In the genomic region with DNA sequence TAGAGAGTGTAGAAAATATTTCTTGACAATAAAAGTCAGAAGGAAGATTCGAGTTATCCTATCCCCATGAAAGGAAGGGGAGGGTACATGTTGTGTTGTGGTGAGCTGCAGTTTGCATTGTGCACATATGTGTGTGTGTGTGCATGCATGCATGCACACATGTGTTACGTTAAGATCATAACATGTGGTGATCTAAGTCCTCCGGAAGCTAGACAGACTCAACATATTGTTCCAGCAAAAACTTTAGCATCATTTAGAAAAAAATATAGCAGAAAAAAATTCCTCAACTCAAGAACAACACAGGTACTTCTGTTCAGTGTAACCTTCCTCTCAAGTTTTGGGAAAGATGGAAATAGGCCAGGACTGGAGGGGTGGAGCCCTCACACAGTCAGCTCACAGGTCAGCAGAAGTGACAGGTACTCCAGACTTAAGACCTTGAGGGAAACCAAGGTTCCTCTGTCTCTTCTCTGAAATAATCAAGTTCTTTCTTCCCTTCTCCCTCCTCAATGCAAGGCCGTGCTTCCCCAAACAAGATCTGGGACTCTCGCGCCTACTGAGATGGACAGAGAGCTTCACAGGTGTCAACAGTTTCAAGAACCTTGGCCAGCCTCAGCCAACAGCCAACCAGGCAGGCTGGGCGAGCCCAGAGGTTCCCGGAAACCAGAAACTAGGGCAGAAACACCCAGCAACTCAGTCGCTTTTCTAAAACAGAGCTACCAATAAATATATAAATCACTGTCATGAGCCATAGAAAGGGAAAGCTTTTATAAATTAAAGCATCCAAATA, we compare ENCODE assay signal across 11 cellular contexts.
DNase-seq lines count a peak whose midpoint lies in the region; ATAC-seq and TF ChIP-seq lines count a peak whose summit lies in the region.
"Had no signal": no experiment of that assay in that cellular context is flagged by ENCODE, and none has a peak within 500 bp of the region (broad histone marks: within the 10 kb centered on the region; RNA-seq: fewer than 3 reads in every experiment).

No MANE protein-coding gene starts in this region.

- peak overlapping the region; percentile 89 for H3K27ac Mint-ChIP-seq in activated CD4-positive, alpha-beta memory T cell treated with anti-CD3 and anti-CD28 coated beads, Interleukin-2, amount 10 ng/mL, durations not matched to agents 7 days and 5 days

- intact Hi-C loops in spleen (cut with DNase I; ENCODE audit: low total_unique reads), result no loop called here

- CTCF ChIA-PET in activated CD4-positive, alpha-beta memory T cell treated with anti-CD3 and anti-CD28 coated beads, Interleukin-2, amount 10 ng/mL, durations not matched to agents 7 days and 5 days (lab: Charles Lee), result interaction anchor here (0.7 to 1.9 kb wide), 6 partner anchors 10 to 268 kb away, joined by 3 to 7 read pairs (median 4); a partner anchor contains a TSS

- no peaks in the 10 kb centered on the region for H3K27me3 Mint-ChIP-seq in activated CD4-positive, alpha-beta memory T cell treated with anti-CD3 and anti-CD28 coated beads, Interleukin-2, amount 10 ng/mL, durations not matched to agents 7 days and 5 days

- H3K4me1 Mint-ChIP-seq in activated CD4-positive, alpha-beta memory T cell treated with anti-CD3 and anti-CD28 coated beads, Interleukin-2, amount 10 ng/mL, durations not matched to agents 7 days and 5 days, result peaks cover 94% of the 10 kb centered on the region

- peak overlapping the region in 7 of 8 donors; percentile 29 to 93 (median 84) for H3K27ac ChIP-seq in spleen

- DNase-seq in G401 (ENCODE audit: low spot score) (peak; percentile 48), spleen (peak; percentile 80), NCI-H226 (no peak), NCI-H2107 (lab: John Stamatoyannopoulos, UW) (no peak), NCI-H2081 (lab: John Stamatoyannopoulos, UW) (no peak)
- peak; percentile 63 for DNase-seq in activated CD4-positive, alpha-beta memory T cell treated with anti-CD3 and anti-CD28 coated beads, Interleukin-2, amount 10 ng/mL, durations not matched to agents 7 days and 5 days
- DNase-seq: dermis blood vessel endothelial cell, Karpas-422 had no signal

- in situ Hi-C loops in G401 (cut with HindIII; ENCODE audit: low sequenced_read_pairs), result no loop called here

- peaks cover 19 to 98% (median 61%) of the 10 kb centered on the region in 6 donors for H3K4me1 ChIP-seq in spleen

- no peaks in the 10 kb centered on the region for H3K27me3 ChIP-seq in spleen (replicated peaks in 1 of 7)

- H3K9me3 ChIP-seq in spleen, result peaks cover 0 to 10% (median 4%) of the 10 kb centered on the region in 8 donors

- POLR2A ChIA-PET in activated CD4-positive, alpha-beta memory T cell treated with anti-CD3 and anti-CD28 coated beads, Interleukin-2, amount 10 ng/mL, durations not matched to agents 7 days and 5 days (lab: Charles Lee), result interaction anchor here (0.7 to 6.9 kb wide), 18 partner anchors 8 to 1267 kb away, joined by 3 to 149 read pairs (median 4); a partner anchor contains a TSS

- ATAC-seq in esophagus mucosa (peak; percentile 48), HG02571 (IDR thresholded peaks at IDR 0.05; ENCODE audit: unreplicated experiment) (no peak)
- ATAC-seq: Panc1 had no signal

- WGBS in spleen, 5 donors, result 66 to 76% (median 71%) methylated on average over 9 of the region's 9 CpGs

- peaks cover 0 to 31% (median 11%) of the 10 kb centered on the region in 6 donors for H3K36me3 ChIP-seq in spleen

- TF ChIP-seq POLR2A in spleen (IDR thresholded peaks at IDR 0.05), result no peak

- peaks cover 78% of the 10 kb centered on the region for H3K36me3 Mint-ChIP-seq in activated CD4-positive, alpha-beta memory T cell treated with anti-CD3 and anti-CD28 coated beads, Interleukin-2, amount 10 ng/mL, durations not matched to agents 7 days and 5 days (ENCODE audit: low read depth)

- peaks cover 5% of the 10 kb centered on the region for H3K9me3 Mint-ChIP-seq in activated CD4-positive, alpha-beta memory T cell treated with anti-CD3 and anti-CD28 coated beads, Interleukin-2, amount 10 ng/mL, durations not matched to agents 7 days and 5 days

- peak overlapping the region in 2 of 8 donors; percentile 4 to 56 for H3K4me3 ChIP-seq in spleen

- no peak for TF ChIP-seq CTCF in spleen (IDR thresholded peaks at IDR 0.05 in 8 of 11, conservative IDR thresholded peaks at IDR 0.05 in 3 of 11)

- peak overlapping the region; percentile 77 for H3K4me3 Mint-ChIP-seq in activated CD4-positive, alpha-beta memory T cell treated with anti-CD3 and anti-CD28 coated beads, Interleukin-2, amount 10 ng/mL, durations not matched to agents 7 days and 5 days

Comparison
In these comparisons a context has a peak if more than half of its experiments do, and no peak if none do; other contexts are left out.
1. DNase-seq: peak in G401 (single experiment), activated CD4-positive, alpha-beta memory T cell treated with anti-CD3 and anti-CD28 coated beads, Interleukin-2, amount 10 ng/mL, durations not matched to agents 7 days and 5 days (single experiment) and spleen (single experiment); none in NCI-H226 (single experiment), NCI-H2107 (single experiment) and NCI-H2081 (0 of 2).